Comparison of ENCODE assay signal across 13 cellular contexts in the genomic region with DNA sequence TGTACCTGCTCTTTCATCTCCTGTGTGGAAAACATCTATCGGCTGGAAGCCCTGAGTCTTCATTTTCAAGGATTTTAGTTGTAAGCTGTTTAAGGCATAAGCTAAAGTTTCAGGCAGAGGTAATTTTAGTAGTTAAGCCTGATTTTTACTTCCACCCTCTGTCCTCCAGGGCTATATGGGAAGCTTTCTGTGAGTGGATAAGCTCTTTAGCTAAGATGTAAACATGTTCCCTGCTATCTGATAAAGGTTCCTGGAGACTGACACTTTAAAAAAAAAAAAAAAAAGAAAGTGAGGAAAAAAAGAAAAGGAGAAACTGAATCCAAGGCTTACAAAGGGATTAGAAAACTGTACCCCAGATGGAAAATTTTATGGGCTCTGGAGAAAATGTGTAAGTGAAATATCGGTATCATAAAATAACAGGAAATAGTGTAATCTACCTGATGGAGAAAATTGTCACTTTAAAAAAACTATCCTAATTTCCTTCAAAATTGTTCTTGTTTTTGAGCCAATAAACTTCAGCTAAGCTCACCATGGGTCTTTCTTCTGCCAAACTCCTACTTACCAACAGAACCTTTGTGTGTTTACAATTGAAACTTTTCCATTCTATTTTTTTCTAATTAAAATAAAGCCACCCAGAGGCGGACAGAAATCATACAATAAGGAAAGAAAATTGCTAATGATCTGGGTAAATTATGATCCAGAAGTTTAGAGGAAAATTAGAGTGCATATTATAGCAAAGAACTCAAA.
"Had no signal": no experiment of that assay in that cellular context is flagged by ENCODE, and none has a peak within 500 bp of the region (broad histone marks: within the 10 kb centered on the region; RNA-seq: fewer than 3 reads in every experiment).

No MANE protein-coding gene starts in this region.

- H3K36me3 ChIP-seq: tibial nerve had no signal

- DNase-seq: activated CD4-positive, alpha-beta T cell treated with anti-CD3 and anti-CD28 coated beads, Interleukin-2, amount 50 U/mL, for 4 hours; activated T-cell treated with anti-CD3 and anti-CD28 coated beads, Interleukin-2, amount 50 U/mL, for 1 hour; amniotic stem cell; left colon; mammary epithelial cell; retina; T-helper 2 cell had no signal

- H2AFZ ChIP-seq: parathyroid adenoma had no signal

- H3K4me1 ChIP-seq: parathyroid adenoma, tibial nerve had no signal

- ATAC-seq: activated CD4-positive, CD25-positive, alpha-beta regulatory T cell treated with anti-CD3 and anti-CD28 coated beads, Interleukin-2, amount 50 U/mL, for 24 hours; activated naive CD4-positive, alpha-beta T cell treated with anti-CD3 and anti-CD28 coated beads, Interleukin-2, amount 50 U/mL, for 72 hours; esophagus mucosa; left colon; stimulated activated effector memory CD8-positive, alpha-beta T cell treated with anti-CD3 and anti-CD28 coated beads, Interleukin-12 subunit alpha, Interleukin-12 subunit beta, amount 100 ng/mL, for 72 hours had no signal

- H3K4me3 ChIP-seq: tibial nerve had no signal

- H3K9ac ChIP-seq: parathyroid adenoma had no signal

- H3K27ac ChIP-seq: parathyroid adenoma, tibial nerve had no signal

- H3K9me3 ChIP-seq: tibial nerve had no signal

- H3K27me3 ChIP-seq: tibial nerve had no signal
